ENCODE assay signal across 16 cellular contexts in the genomic region with DNA sequence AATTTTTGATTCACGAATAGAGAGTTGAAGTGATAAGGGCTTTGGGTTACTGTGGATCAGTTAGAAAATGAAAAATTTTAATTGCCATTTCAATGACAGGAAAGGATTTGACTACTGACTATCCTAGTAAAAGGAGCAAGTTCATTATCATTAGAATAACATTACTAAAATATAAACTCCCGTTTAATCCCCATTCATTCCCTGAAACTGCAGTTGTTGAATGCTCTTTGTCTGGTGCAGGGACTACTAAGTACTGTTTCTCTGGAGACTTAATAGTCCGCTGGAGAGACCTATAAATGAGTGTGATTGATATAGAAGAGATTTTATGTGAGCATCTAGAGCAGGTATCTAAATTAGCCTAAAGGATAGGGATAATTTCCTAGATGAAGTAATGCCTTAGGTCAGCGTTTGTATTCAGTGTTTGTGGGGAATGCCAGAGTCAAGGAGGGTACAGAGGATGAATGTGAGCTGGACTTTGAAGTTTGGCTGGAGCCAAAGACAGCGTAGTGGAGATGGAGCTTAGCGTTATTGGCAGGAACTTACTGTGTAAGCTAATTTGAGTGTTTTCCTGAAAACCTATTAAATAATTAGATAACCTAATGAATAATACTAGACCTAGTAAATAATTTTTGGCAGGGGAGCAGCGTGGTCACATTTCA. TPM values are rescaled to one million over a fixed set of nuclear protein-coding genes. Genes with fewer than 3 reads are reported as not detected.
A peak's percentile ranks its signal among the peaks of the same experiment; 100 is the strongest.
DNase-seq lines count a peak whose midpoint lies in the region; ATAC-seq, FAIRE-seq and TF ChIP-seq lines count a peak whose summit lies in the region.
"Had no signal": no experiment of that assay in that cellular context is flagged by ENCODE, and none has a peak within 500 bp of the region (broad histone marks: within the 10 kb centered on the region; RNA-seq: fewer than 3 reads in every experiment).

No MANE protein-coding gene starts in this region.

- peaks cover 38% of the 10 kb centered on the region for H3K36me3 Mint-ChIP-seq in activated naive CD4-positive, alpha-beta T cell treated with anti-CD3 and anti-CD28 coated beads for 36 hours (ENCODE audit: low read depth)
- H3K36me3 Mint-ChIP-seq in central memory CD8-positive, alpha-beta T cell (ENCODE audit: insufficient read depth) = peaks cover 36% of the 10 kb centered on the region
- peaks cover 43% of the 10 kb centered on the region for H3K36me3 Mint-ChIP-seq in stimulated activated memory B cell treated with anti-CD40 and anti-IgM and Interleukin-4, amounts not matched to agents 10 μg/mL and 1 μg/mL and 100 μg/mL, for 72 hours

- H4K20me1 ChIP-seq in SU-DHL-6 (ENCODE audit: low read depth, low read length) = peaks cover 47% of the 10 kb centered on the region

- H3K79me2 ChIP-seq in SU-DHL-6 (ENCODE audit: insufficient read depth, low read length) = peaks cover 82% of the 10 kb centered on the region

- no peak for ATAC-seq in central memory CD8-positive, alpha-beta T cell (replicated peaks; ENCODE audit: extremely low read depth, poor library complexity, severe bottlenecking)
- ATAC-seq in stimulated activated memory B cell treated with anti-CD40 and anti-IgM and Interleukin-4, amounts not matched to agents 10 μg/mL and 1 μg/mL and 100 μg/mL, for 72 hours = no peak
- no peak for ATAC-seq in pancreas

- H3K9me3 Mint-ChIP-seq in activated naive CD4-positive, alpha-beta T cell treated with anti-CD3 and anti-CD28 coated beads for 36 hours = no peaks in the 10 kb centered on the region
- H3K9me3 Mint-ChIP-seq in central memory CD8-positive, alpha-beta T cell = no peaks in the 10 kb centered on the region
- no peaks in the 10 kb centered on the region for H3K9me3 Mint-ChIP-seq in stimulated activated memory B cell treated with anti-CD40 and anti-IgM and Interleukin-4, amounts not matched to agents 10 μg/mL and 1 μg/mL and 100 μg/mL, for 72 hours
- H3K9me3 Mint-ChIP-seq: endodermal cell had no signal

- intact Hi-C loops in activated naive CD4-positive, alpha-beta T cell treated with anti-CD3 and anti-CD28 coated beads for 36 hours (cut with micrococcal nuclease) = loop anchor here (10.0 kb wide), 1 partner anchor 601 kb away; the partner anchor contains the start of gene DSG2
- intact Hi-C loops in pancreas (cut with DNase I) = no loop called here

- H3K9me3 ChIP-seq in SU-DHL-6 (ENCODE audit: insufficient read depth, low read length) (no peaks in the 10 kb centered on the region), pancreas (no peaks in the 10 kb centered on the region)
- H3K9me3 ChIP-seq: uterus had no signal

- H3K36me3 ChIP-seq in SU-DHL-6 (ENCODE audit: low read length) = peaks cover 15% of the 10 kb centered on the region
- no peaks in the 10 kb centered on the region for H3K36me3 ChIP-seq in pancreas
- H3K36me3 ChIP-seq: uterus had no signal

- H3K27me3 ChIP-seq in SU-DHL-6 (ENCODE audit: low read length) (no peaks in the 10 kb centered on the region), pancreas (no peaks in the 10 kb centered on the region)
- H3K27me3 ChIP-seq: uterus had no signal

- H3K27ac ChIP-seq in SU-DHL-6 (ENCODE audit: low read depth, low read length) (no peak overlapping the region), pancreas (no peak overlapping the region)
- H3K27ac ChIP-seq: uterus had no signal

- peaks cover 13 to 34% (median 13%) of the 10 kb centered on the region in 3 donors for H3K4me1 ChIP-seq in pancreas
- H3K4me1 ChIP-seq: uterus had no signal

- no peak overlapping the region for H3K9ac ChIP-seq in SU-DHL-6 (ENCODE audit: low read length)

- no peaks in the 10 kb centered on the region for H3K9me2 ChIP-seq in SU-DHL-6 (replicated peaks; ENCODE audit: insufficient read depth, low read length)

- H3K4me3 ChIP-seq in SU-DHL-6 (ENCODE audit: insufficient read depth, low read length, poor library complexity, severe bottlenecking) = no peak overlapping the region
- H3K4me3 ChIP-seq in pancreas = no peak overlapping the region
- H3K4me3 ChIP-seq: smooth muscle cell, uterus had no signal

- peak overlapping the region; percentile 23 for H3K4me3 Mint-ChIP-seq in activated naive CD4-positive, alpha-beta T cell treated with anti-CD3 and anti-CD28 coated beads for 36 hours
- peak overlapping the region; percentile 18 for H3K4me3 Mint-ChIP-seq in central memory CD8-positive, alpha-beta T cell
- no peak overlapping the region for H3K4me3 Mint-ChIP-seq in stimulated activated memory B cell treated with anti-CD40 and anti-IgM and Interleukin-4, amounts not matched to agents 10 μg/mL and 1 μg/mL and 100 μg/mL, for 72 hours

- no peak for FAIRE-seq in pancreas (lab: Jason Lieb, UNC)

- 69 to 70% methylated on average over 7 of the region's 7 CpGs for WGBS in pancreas, 2 donors

- no peak for DNase-seq in activated naive CD4-positive, alpha-beta T cell treated with anti-CD3 and anti-CD28 coated beads for 36 hours
- DNase-seq in activated naive CD4-positive, alpha-beta T cell treated with anti-CD3 and anti-CD28 coated beads, Interleukin-2, amount 50 U/mL, for 16 hours = no peak
- DNase-seq in central memory CD8-positive, alpha-beta T cell (ENCODE audit: low spot score in 2 of 2) = no peak
- DNase-seq in DMS53 treated with DMSO at 0.1 percent for 48 hours (lab: John Stamatoyannopoulos, UW; ENCODE audit: unreplicated experiment) (no peak), NCI-H446 treated with DMSO at 0.1 percent for 48 hours (lab: John Stamatoyannopoulos, UW) (no peak), pancreas (no peak)
- DNase-seq: central memory CD4-positive, alpha-beta T cell; endodermal cell; hypothalamus; NCI-H1417; NCI-H2227 treated with DMSO at 0.1 percent for 48 hours; SHP77; uterus had no signal

- peak overlapping the region; percentile 81 for H3K27ac Mint-ChIP-seq in activated naive CD4-positive, alpha-beta T cell treated with anti-CD3 and anti-CD28 coated beads for 36 hours
- peak overlapping the region; percentile 94 for H3K27ac Mint-ChIP-seq in central memory CD8-positive, alpha-beta T cell (ENCODE audit: low read depth)
- peak overlapping the region; percentile 99 for H3K27ac Mint-ChIP-seq in stimulated activated memory B cell treated with anti-CD40 and anti-IgM and Interleukin-4, amounts not matched to agents 10 μg/mL and 1 μg/mL and 100 μg/mL, for 72 hours
- H3K27ac Mint-ChIP-seq: endodermal cell had no signal

- H3K4me2 ChIP-seq in SU-DHL-6 (ENCODE audit: low read depth, low read length, poor library complexity, severe bottlenecking) = peak overlapping the region; percentile 96
- H3K4me2 ChIP-seq: smooth muscle cell had no signal

- no peak for TF ChIP-seq CTCF in SU-DHL-6 (IDR thresholded peaks at IDR 0.05; ENCODE audit: insufficient read depth, low read length, poor library complexity, severe bottlenecking)
- no peak for TF ChIP-seq CTCF in pancreas (IDR thresholded peaks at IDR 0.05)

- no peaks in the 10 kb centered on the region for H3K27me3 Mint-ChIP-seq in activated naive CD4-positive, alpha-beta T cell treated with anti-CD3 and anti-CD28 coated beads for 36 hours (ENCODE audit: low read depth)
- no peaks in the 10 kb centered on the region for H3K27me3 Mint-ChIP-seq in central memory CD8-positive, alpha-beta T cell
- H3K27me3 Mint-ChIP-seq in stimulated activated memory B cell treated with anti-CD40 and anti-IgM and Interleukin-4, amounts not matched to agents 10 μg/mL and 1 μg/mL and 100 μg/mL, for 72 hours = no peaks in the 10 kb centered on the region

- H2AFZ ChIP-seq in SU-DHL-6 (ENCODE audit: low read depth, low read length, severe bottlenecking) = no peak overlapping the region

- peaks cover 12% of the 10 kb centered on the region for H3F3A ChIP-seq in SU-DHL-6 (ENCODE audit: insufficient read depth)

- CTCF ChIA-PET in activated naive CD4-positive, alpha-beta T cell treated with anti-CD3 and anti-CD28 coated beads for 36 hours (lab: Charles Lee) = no interaction called here

- peaks cover 57% of the 10 kb centered on the region for H3K4me1 Mint-ChIP-seq in activated naive CD4-positive, alpha-beta T cell treated with anti-CD3 and anti-CD28 coated beads for 36 hours (ENCODE audit: low read depth)
- H3K4me1 Mint-ChIP-seq in central memory CD8-positive, alpha-beta T cell = peaks cover 44% of the 10 kb centered on the region
- H3K4me1 Mint-ChIP-seq in stimulated activated memory B cell treated with anti-CD40 and anti-IgM and Interleukin-4, amounts not matched to agents 10 μg/mL and 1 μg/mL and 100 μg/mL, for 72 hours = peaks cover 53% of the 10 kb centered on the region

RNA-seq across cellular contexts. Expression of gene RNF138, which starts 4.0 kb away (rescaled TPM):
- total RNA-seq in activated naive CD4-positive, alpha-beta T cell treated with anti-CD3 and anti-CD28 coated beads for 36 hours = 10 to 100 TPM; 75.4 to 85.5 TPM
- 10 to 100 TPM in 5 of 6 donors, 1 to 10 TPM in 1; 8.4 to 20.0 (median 14.4) TPM for total RNA-seq in pancreas
- polyA plus RNA-seq in pancreas = 1 to 10 TPM; 4.4 to 9.9 TPM
